ENCODE assay signal across 10 cellular contexts in genomic region chr13:113815151-113816058, GRCh38.
DNase-seq lines count a peak whose midpoint lies in the region; ATAC-seq, FAIRE-seq and TF ChIP-seq lines count a peak whose summit lies in the region.
"Had no signal": no experiment of that assay in that cellular context is flagged by ENCODE, and none has a peak within 500 bp of the region (broad histone marks: within the 10 kb centered on the region; RNA-seq: fewer than 3 reads in every experiment).

No MANE protein-coding gene starts in this region.

- TF ChIP-seq POLR2A in Raji (IDR thresholded peaks at IDR 0.05; ENCODE audit: insufficient read depth, low read depth, low read length): peak; percentile 69

- peak overlapping the region; percentile 40 for H3K4me3 ChIP-seq in coronary artery

- peak; percentile 95 for FAIRE-seq in GM19239 (lab: Jason Lieb, UNC)

- no peak for TF ChIP-seq CTCF in coronary artery (IDR thresholded peaks at IDR 0.05)

- DNase-seq in GM19239 (ENCODE audit: insufficient read length, low spot score) (no peak), coronary artery (ENCODE audit: low spot score) (no peak), NCI-H1092 (lab: John Stamatoyannopoulos, UW) (no peak), NCI-H1092 treated with DMSO at 0.1 percent for 48 hours (lab: John Stamatoyannopoulos, UW) (no peak)
- peak; percentile 31 for DNase-seq in stimulated activated CD4-positive, alpha-beta T cell treated with anti-CD3 and anti-CD28 coated beads, Interleukin-4, amount 100 ng/mL, for 24 hours
- DNase-seq: endodermal cell, H7 had no signal

- no peak for ATAC-seq in HG03354 (IDR thresholded peaks at IDR 0.05; ENCODE audit: poor library complexity, severe bottlenecking, unreplicated experiment)
- ATAC-seq: Panc1 had no signal

- H3K27ac ChIP-seq in coronary artery: peak overlapping the region in 1 of 2 donors; percentile 73
